Comparison of ENCODE assay signal across 15 cellular contexts in genomic region chr1:30088594-30089556, GRCh38.
DNase-seq lines count a peak whose midpoint lies in the region; FAIRE-seq and TF ChIP-seq lines count a peak whose summit lies in the region.
"Had no signal": no experiment of that assay in that cellular context is flagged by ENCODE, and none has a peak within 500 bp of the region (broad histone marks: within the 10 kb centered on the region; RNA-seq: fewer than 3 reads in every experiment).

No MANE protein-coding gene starts in this region.

- no peak overlapping the region for H3K27ac ChIP-seq in WERI-Rb-1
- H3K27ac ChIP-seq: epithelial cell of prostate, right lobe of liver had no signal

- no peak for TF ChIP-seq POLR2A in GM12892 (IDR thresholded peaks at IDR 0.05; ENCODE audit: low read depth, low read length)

- H3K27me3 Mint-ChIP-seq in CD14-positive monocyte (ENCODE audit: low read depth in 3 of 3): peaks cover 12 to 22% (median 17%) of the 10 kb centered on the region in 3 donors

- H3K36me3 ChIP-seq in WERI-Rb-1: no peaks in the 10 kb centered on the region
- H3K36me3 ChIP-seq: right lobe of liver had no signal

- H3K27ac Mint-ChIP-seq in CD14-positive monocyte: peak overlapping the region in 1 of 7 donors; percentile 73
- H3K27ac Mint-ChIP-seq: T-helper 17 cell had no signal

- peaks cover 4% of the 10 kb centered on the region for H3K4me1 Mint-ChIP-seq in CD14-positive monocyte

- DNase-seq in NCI-H1092 treated with DMSO at 0.1 percent for 48 hours (lab: John Stamatoyannopoulos, UW) (peak; percentile 99), NCI-H2171 (lab: John Stamatoyannopoulos, UW) (peak; percentile 93), WERI-Rb-1 (peak; percentile 45), renal cortical epithelial cell (ENCODE audit: low read depth) (peak; percentile 82), CD14-positive monocyte (ENCODE audit: low spot score) (no peak), GM12892 (ENCODE audit: insufficient read length) (no peak), HCEC 1CT (no peak)
- DNase-seq: activated gamma-delta T cell treated with Interleukin-2 at 50 U/mL for 16 hours, caudate nucleus, KBM-7, right lobe of liver, T-helper 17 cell had no signal

- intact Hi-C loops in CD14-positive monocyte (cut with micrococcal nuclease): loop anchor here (10.0 kb wide), 2 partner anchors 174 to 294 kb away; no protein-coding TSS in a partner anchor

- no peak overlapping the region for H3K4me3 ChIP-seq in WERI-Rb-1 (ENCODE audit: low read depth, low read length)
- H3K4me3 ChIP-seq: right lobe of liver had no signal

- H3K36me3 Mint-ChIP-seq in CD14-positive monocyte: no peaks in the 10 kb centered on the region

- FAIRE-seq in GM12892 (lab: Jason Lieb, UNC): no peak
- FAIRE-seq: D721Med, GM12891 had no signal

- no peaks in the 10 kb centered on the region for H3K27me3 ChIP-seq in WERI-Rb-1 (ENCODE audit: insufficient read depth, low read depth, severe bottlenecking)
- H3K27me3 ChIP-seq: right lobe of liver had no signal

- no peak overlapping the region for H3K4me3 Mint-ChIP-seq in CD14-positive monocyte
- H3K4me3 Mint-ChIP-seq: T-helper 17 cell had no signal

- TF ChIP-seq CTCF in WERI-Rb-1 (IDR thresholded peaks at IDR 0.05; ENCODE audit: low read depth, low read length) (no peak), CD14-positive monocyte (IDR thresholded peaks at IDR 0.05) (no peak)

- H3K9me3 ChIP-seq in WERI-Rb-1 (ENCODE audit: severe bottlenecking): peaks cover 25% of the 10 kb centered on the region

- H3K9me3 Mint-ChIP-seq in CD14-positive monocyte: peaks cover 21 to 31% (median 30%) of the 10 kb centered on the region in 7 donors

Comparison
In these comparisons a context has a peak if more than half of its experiments do, and no peak if none do; other contexts are left out.
1. DNase-seq: peak in NCI-H1092 treated with DMSO at 0.1 percent for 48 hours (single experiment), NCI-H2171 (single experiment), WERI-Rb-1 (single experiment) and renal cortical epithelial cell (single experiment); none in CD14-positive monocyte (single experiment), GM12892 (single experiment) and HCEC 1CT (single experiment).